In the genomic region with DNA sequence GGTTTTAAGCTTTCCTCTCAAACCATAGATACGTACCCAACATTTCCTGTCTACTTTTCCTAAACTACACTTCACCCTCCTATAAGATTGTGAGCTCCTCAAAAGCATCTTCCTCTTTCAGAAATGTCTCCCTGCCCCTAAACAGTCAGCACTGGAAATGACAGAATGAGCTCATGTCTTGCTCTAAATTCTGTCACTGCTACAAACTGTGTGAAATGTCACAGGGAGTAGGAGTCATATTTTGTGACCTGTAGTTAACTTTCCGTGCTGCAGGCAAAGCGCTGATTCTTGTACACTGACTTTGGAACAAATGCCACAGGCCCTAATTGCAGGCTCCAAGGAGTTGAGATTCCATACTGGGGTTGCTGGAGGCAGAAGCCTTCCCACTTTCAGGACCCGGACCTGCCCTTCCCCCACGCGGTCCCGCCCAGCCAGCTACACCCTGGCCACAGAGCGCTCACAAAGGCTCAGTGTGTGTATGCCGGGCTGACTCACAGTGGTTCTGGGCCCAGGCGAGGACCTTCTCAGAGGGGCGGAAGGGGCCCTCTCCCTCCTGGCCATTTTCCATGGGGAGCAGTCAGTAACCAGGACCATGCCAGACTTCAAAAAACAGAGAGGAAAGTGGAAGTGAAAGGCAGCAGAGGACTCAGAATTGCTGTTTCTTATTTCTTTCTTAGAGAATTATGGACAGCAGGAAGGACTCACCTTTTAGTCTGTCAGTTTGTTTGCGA, we compare ENCODE assay signal across 8 cellular contexts. TPM values are rescaled to one million over a fixed set of nuclear protein-coding genes. Genes with fewer than 3 reads are reported as not detected.
DNase-seq lines count a peak whose midpoint lies in the region; ATAC-seq and TF ChIP-seq lines count a peak whose summit lies in the region.

No MANE protein-coding gene starts in this region.

- peak overlapping the region; percentile 90 for H3K27ac Mint-ChIP-seq in GM23338
- H3K27ac Mint-ChIP-seq in neural crest cell (ENCODE audit: unreplicated experiment): peak overlapping the region; percentile 89

- ATAC-seq in GM23338 (peak; percentile 60), GM18519 (IDR thresholded peaks at IDR 0.05; ENCODE audit: low FRiP score, unreplicated experiment) (no peak)

- H2AFZ ChIP-seq in GM23338: peak overlapping the region; percentile 63

- peaks cover 2% of the 10 kb centered on the region; the same call in 1 of the 2 replicates for H3F3A ChIP-seq in GM23338 (replicated peaks; ENCODE audit: low read depth)

- TF ChIP-seq CTCF in GM23338 (conservative IDR thresholded peaks at IDR 0.05; ENCODE audit: low read depth in 2 of 2) (no peak), fibroblast of the aortic adventitia (IDR thresholded peaks at IDR 0.05; ENCODE audit: insufficient read depth, low read length) (no peak), neural crest cell (conservative IDR thresholded peaks at IDR 0.05) (no peak)

- no peaks in the 10 kb centered on the region for H3K9me2 ChIP-seq in GM23338 (ENCODE audit: insufficient read depth)

- peaks cover 12% of the 10 kb centered on the region for H3K27me3 Mint-ChIP-seq in GM23338 (ENCODE audit: insufficient read depth, low read depth, poor library complexity)
- no peaks in the 10 kb centered on the region for H3K27me3 Mint-ChIP-seq in neural crest cell (ENCODE audit: low read depth)

- H3K4me1 Mint-ChIP-seq in GM23338: peaks cover 19% of the 10 kb centered on the region
- H3K4me1 Mint-ChIP-seq in neural crest cell: peaks cover 38% of the 10 kb centered on the region

- H3K36me3 Mint-ChIP-seq in GM23338 (ENCODE audit: low read depth) (no peaks in the 10 kb centered on the region; the same call in 2 of the 3 replicates), neural crest cell (ENCODE audit: low read depth) (no peaks in the 10 kb centered on the region)

- H3K4me3 ChIP-seq in GM23338 (peak overlapping the region; percentile 26; the same call in 1 of the 2 replicates), fibroblast of the aortic adventitia (ENCODE audit: low read depth, low read length) (no peak overlapping the region)

- H3K27ac ChIP-seq in GM23338 (ENCODE audit: low read depth) (peak overlapping the region; percentile 85; the same call in 1 of the 2 replicates), temporal lobe (ENCODE audit: low read depth, low read length) (peak overlapping the region; percentile 85)

- H4K20me1 ChIP-seq in GM23338 (replicated peaks; ENCODE audit: insufficient read depth): no peaks in the 10 kb centered on the region; the same call in 1 of the 2 replicates

- H3K36me3 ChIP-seq in GM23338 (ENCODE audit: insufficient read depth): no peaks in the 10 kb centered on the region; the same call in 1 of the 2 replicates

- H3K4me3 Mint-ChIP-seq in GM23338 (peak overlapping the region; percentile 31), neural crest cell (peak overlapping the region; percentile 86)

- peaks cover 23% of the 10 kb centered on the region for H3K79me2 ChIP-seq in GM23338 (replicated peaks; ENCODE audit: insufficient read depth)

- H3K9me3 Mint-ChIP-seq in GM23338 (no peaks in the 10 kb centered on the region; the same call in 2 of the 3 replicates), neural crest cell (no peaks in the 10 kb centered on the region)

- DNase-seq in GM23338 (ENCODE audit: low spot score): peak; percentile 80
- DNase-seq in RKO (ENCODE audit: low spot score): peak; percentile 54
- peak; percentile 40 for DNase-seq in activated gamma-delta T cell (lab: John Stamatoyannopoulos, UW)
- DNase-seq in fibroblast of the aortic adventitia (ENCODE audit: low read depth): peak; percentile 92
- peak; percentile 69 for DNase-seq in neural crest cell (ENCODE audit: low read depth, low spot score)
- no peak for DNase-seq in NCI-H2171 (lab: John Stamatoyannopoulos, UW)

- peak overlapping the region; percentile 75; the same call in 1 of the 2 replicates for H3K4me2 ChIP-seq in GM23338

- peaks cover 36% of the 10 kb centered on the region for H3K4me1 ChIP-seq in GM23338 (ENCODE audit: insufficient read depth)

- H3K27me3 ChIP-seq in GM23338 (ENCODE audit: insufficient read depth): no peaks in the 10 kb centered on the region

TF ChIP-seq in GM23338, 12 proteins besides CTCF, POLR2A, EP300 and RAD21:
- TF ChIP-seq ZNF114 (CRISPR knock-in tag; IDR thresholded peaks at IDR 0.05): no peak
- TF ChIP-seq NANOG (IDR thresholded peaks at IDR 0.05; ENCODE audit: borderline replicate concordance): no peak
- peak; percentile 73 for TF ChIP-seq POLR2AphosphoS5 (IDR thresholded peaks at IDR 0.05; ENCODE audit: low read depth)
TF ChIP-seq in GM23338: peak in this region for 1.

RNA-seq across cellular contexts. Expression of a gene that starts 24.1 kb away (rescaled TPM):
- total RNA-seq in GM23338 (2014; rRNA removed; shearing (Covaris generic)): 781 and 816 TPM in 2 replicates
- 325 and 338 TPM in 2 replicates for polyA plus RNA-seq in GM23338 (2016; fragmentation: Nextera tagmentation; extraction: Ambion mirVana)
- total RNA-seq in fibroblast of the aortic adventitia (ENCODE audit: low replicate concordance) (99.9 and 283 TPM in 2 replicates), neural crest cell (969 and 975 TPM in 2 replicates), temporal lobe (174 TPM)

RNA-seq across cellular contexts. Expression of a gene that starts 41.1 kb away (rescaled TPM):
- total RNA-seq in GM23338 (2014; rRNA removed; shearing (Covaris generic)): not detected in 2 replicates
- polyA plus RNA-seq in GM23338 (2016; fragmentation: Nextera tagmentation; extraction: Ambion mirVana): not detected in 2 replicates
- not detected in 2 replicates for total RNA-seq in fibroblast of the aortic adventitia (ENCODE audit: low replicate concordance)
- total RNA-seq in neural crest cell: 0.14 TPM in 1 of 2 replicates, not detected in the other
- 0.25 TPM for total RNA-seq in temporal lobe
